In the genomic region with DNA sequence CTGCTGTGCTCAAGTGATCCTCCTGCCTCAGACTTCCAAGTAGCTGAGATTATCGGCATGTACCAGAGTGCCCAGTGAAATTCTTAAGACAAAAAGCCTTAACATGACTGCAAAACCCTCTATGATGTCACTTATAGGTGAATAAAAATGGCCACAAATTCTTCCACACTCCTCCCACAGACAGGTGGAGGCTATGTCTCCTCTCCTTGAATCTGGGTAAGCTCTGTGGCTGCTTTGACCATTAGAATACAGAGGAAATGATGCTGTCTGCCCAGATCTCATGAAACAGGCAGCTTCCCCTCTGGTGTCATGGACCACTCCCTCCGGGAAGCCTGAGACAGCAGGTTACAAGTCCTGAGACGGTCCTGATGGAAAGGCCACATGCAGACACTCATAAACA, we compare ENCODE assay signal across 11 cellular contexts.
A peak's percentile ranks its signal among the peaks of the same experiment; 100 is the strongest.
DNase-seq lines count a peak whose midpoint lies in the region; ATAC-seq, FAIRE-seq and TF ChIP-seq lines count a peak whose summit lies in the region.
"Had no signal": no experiment of that assay in that cellular context is flagged by ENCODE, and none has a peak within 500 bp of the region (broad histone marks: within the 10 kb centered on the region; RNA-seq: fewer than 3 reads in every experiment).

No MANE protein-coding gene starts in this region.

- no peak for TF ChIP-seq EP300 in GM12878 (IDR thresholded peaks at IDR 0.05; ENCODE audit: borderline replicate concordance in 1 of 2, control insufficient read depth in 1 of 2, low read depth in 2 of 2, low read length in 2 of 2)

- H3K4me3 ChIP-seq in HL-60 (replicated peaks; ENCODE audit: insufficient read depth, low read length), result no peak overlapping the region
- no peak overlapping the region for H3K4me3 ChIP-seq in GM12878

- in situ Hi-C loops in GM12878 (cut with MboI), result no loop called here

- H3K36me3 Mint-ChIP-seq in CD14-positive monocyte (no peaks in the 10 kb centered on the region), natural killer cell (no peaks in the 10 kb centered on the region)

- H3K79me2 ChIP-seq in GM12878 (ENCODE audit: control insufficient read depth, insufficient read depth, low read length), result no peaks in the 10 kb centered on the region

- peak overlapping the region; percentile 77 for H3K27ac ChIP-seq in HL-60 (replicated peaks)
- no peak overlapping the region for H3K27ac ChIP-seq in GM12878 (ENCODE audit: control insufficient read depth, insufficient read depth)

- no TSS peak for BruUV-seq in GM12878 (replicated peaks; lab: Mats Ljungman, UMichigan)

- peak overlapping the region; percentile 51 to 81 for H3K4me3 Mint-ChIP-seq in CD14-positive monocyte
- H3K4me3 Mint-ChIP-seq in natural killer cell, result no peak overlapping the region
- H3K4me3 Mint-ChIP-seq: mesothelial cell of epicardium had no signal

- TF ChIP-seq CTCF in CD14-positive monocyte (IDR thresholded peaks at IDR 0.05), result no peak
- TF ChIP-seq CTCF in HL-60 (IDR thresholded peaks at IDR 0.05; ENCODE audit: insufficient read depth, low read length), result no peak
- no peak for TF ChIP-seq CTCF in GM12878 (IDR thresholded peaks at IDR 0.05 in 2 of 3, conservative IDR thresholded peaks at IDR 0.05 in 1 of 3; ENCODE audit: control insufficient read depth in 2 of 3, extremely low read depth in 1 of 3, insufficient read depth in 1 of 3, low read depth in 3 of 3, low read length in 3 of 3)
- no peak for TF ChIP-seq CTCF in natural killer cell (IDR thresholded peaks at IDR 0.05)

- no peaks in the 10 kb centered on the region for H3K27me3 ChIP-seq in HL-60 (ENCODE audit: insufficient read depth, poor library complexity, severe bottlenecking)
- no peaks in the 10 kb centered on the region for H3K27me3 ChIP-seq in GM12878 (replicated peaks in 1 of 2; ENCODE audit: control insufficient read depth in 2 of 2, insufficient read depth in 2 of 2, low read length in 1 of 2)

- H3K36me3 ChIP-seq in GM12878 (ENCODE audit: control insufficient read depth in 2 of 2, insufficient read depth in 2 of 2, low read length in 1 of 2), result no peaks in the 10 kb centered on the region

- H3K9me3 ChIP-seq in GM12878 (replicated peaks; ENCODE audit: control insufficient read depth, insufficient read depth, low read length), result no peaks in the 10 kb centered on the region; the same call in 2 of the 3 replicates

- no peak for TF ChIP-seq POLR2A in GM12878 (IDR thresholded peaks at IDR 0.05; ENCODE audit: low read depth, low read length)

- peaks cover 8% of the 10 kb centered on the region for H3K4me1 ChIP-seq in GM12878 (ENCODE audit: control insufficient read depth, insufficient read depth, low read length)

- POLR2A ChIA-PET in GM12878 (lab: Charles Lee), result interaction anchor here (1.3 kb wide), 1 partner anchor 135 kb away, joined by 3 read pairs; no protein-coding TSS in a partner anchor

- H3K27ac Mint-ChIP-seq in CD14-positive monocyte (peak overlapping the region; percentile 89 to 97 (median 94)), natural killer cell (peak overlapping the region in 1 of 2 donors; percentile 47)
- H3K27ac Mint-ChIP-seq: activated naive CD4-positive, alpha-beta T cell treated with anti-CD3 and anti-CD28 coated beads, Interleukin-2, amount 50 U/mL, for 72 hours had no signal

- intact Hi-C loops in CD14-positive monocyte (cut with micrococcal nuclease), result loop anchor here (2.0 to 5.0 kb wide), 4 partner anchors 59 to 212 kb away; a partner anchor contains a TSS
- intact Hi-C loops in GM12878 (cut with micrococcal nuclease; ENCODE audit: unreplicated experiment), result no loop called here
- intact Hi-C loops in natural killer cell (cut with micrococcal nuclease), result no loop called here

- no peak overlapping the region for H2AFZ ChIP-seq in GM12878 (ENCODE audit: control insufficient read depth, low read depth, low read length)

- FAIRE-seq in GM12878 (lab: Jason Lieb, UNC), result peak; percentile 18

- H3K4me2 ChIP-seq in GM12878 (ENCODE audit: control insufficient read depth, insufficient read depth), result 0 out of 2 replicates have a peak overlapping the region, but pooled peaks have one; percentile 13

- SMC1A ChIA-PET in GM12878 (lab: Charles Lee; ENCODE audit: uncharacterized antibody, unreplicated experiment), result interaction anchor here (0.7 to 3.1 kb wide), 8 partner anchors 12 to 380 kb away, joined by 3 to 15 read pairs (median 6); no protein-coding TSS in a partner anchor

- CTCF ChIA-PET in GM12878 (lab: Yijun Ruan, JAX), result interaction anchor here (0.6 to 10.1 kb wide), 5 partner anchors 32 to 378 kb away, joined by 3 to 204 read pairs (median 3); no protein-coding TSS in a partner anchor

- RAD21 ChIA-PET in GM12878 (lab: Charles Lee; ENCODE audit: unreplicated experiment), result interaction anchor here (0.6 to 1.8 kb wide), 4 partner anchors 28 to 312 kb away, joined by 3 to 14 read pairs (median 5); no protein-coding TSS in a partner anchor

- ATAC-seq in GM12878 (peak; percentile 50), natural killer cell (peak in 2 of 3 donors; percentile 21 to 34), HG03342 (IDR thresholded peaks at IDR 0.05; ENCODE audit: unreplicated experiment) (no peak)

- WGBS in GM12878 (ENCODE audit: insufficient coverage, insufficient replicate concordance, low lambda C conversion rate, missing lambda C conversion rate), result 87% methylated on average over 3 of the region's 3 CpGs

- peaks cover 0 to 2% (median 0%) of the 10 kb centered on the region in 7 donors for H3K9me3 Mint-ChIP-seq in CD14-positive monocyte
- H3K9me3 Mint-ChIP-seq in natural killer cell, result no peaks in the 10 kb centered on the region

- H3K4me1 Mint-ChIP-seq in CD14-positive monocyte (peaks cover 51% of the 10 kb centered on the region), natural killer cell (peaks cover 5 to 8% of the 10 kb centered on the region in 2 donors)

- no peak overlapping the region for H3K9ac ChIP-seq in GM12878 (ENCODE audit: control insufficient read depth, insufficient read depth, low read length)

- H4K20me1 ChIP-seq in GM12878 (ENCODE audit: control insufficient read depth, insufficient read depth), result no peaks in the 10 kb centered on the region

- DNase-seq in CD14-positive monocyte (ENCODE audit: low spot score), result peak; percentile 76
- peak in 1 of 2 experiments; percentile 55 for DNase-seq in HL-60 (ENCODE audit: low read depth in 1 of 2, low spot score in 1 of 2)
- no peak for DNase-seq in GM12878 (ENCODE audit: low read depth, low spot score)
- no peak for DNase-seq in natural killer cell
- DNase-seq in SK-N-DZ (ENCODE audit: low spot score), result no peak
- no peak for DNase-seq in COR-L47 (lab: John Stamatoyannopoulos, UW)
- no peak for DNase-seq in NCI-H2107 (lab: John Stamatoyannopoulos, UW)
- DNase-seq: substantia nigra had no signal

- H3K27me3 Mint-ChIP-seq in CD14-positive monocyte (ENCODE audit: low read depth in 3 of 3), result no peaks in the 10 kb centered on the region
- H3K27me3 Mint-ChIP-seq in natural killer cell (ENCODE audit: low read depth in 2 of 2), result peaks cover 0 to 6% of the 10 kb centered on the region in 2 donors

- TF ChIP-seq RAD21 in GM12878 (IDR thresholded peaks at IDR 0.05; ENCODE audit: insufficient read depth, low read depth, low read length), result no peak

TF ChIP-seq in GM12878, 131 proteins besides CTCF, POLR2A, EP300 and RAD21:
- peak; percentile 25; the same call in 1 of the 2 replicates for TF ChIP-seq ATF7 (IDR thresholded peaks at IDR 0.05; ENCODE audit: low read depth)
- TF ChIP-seq, protein P1, sequence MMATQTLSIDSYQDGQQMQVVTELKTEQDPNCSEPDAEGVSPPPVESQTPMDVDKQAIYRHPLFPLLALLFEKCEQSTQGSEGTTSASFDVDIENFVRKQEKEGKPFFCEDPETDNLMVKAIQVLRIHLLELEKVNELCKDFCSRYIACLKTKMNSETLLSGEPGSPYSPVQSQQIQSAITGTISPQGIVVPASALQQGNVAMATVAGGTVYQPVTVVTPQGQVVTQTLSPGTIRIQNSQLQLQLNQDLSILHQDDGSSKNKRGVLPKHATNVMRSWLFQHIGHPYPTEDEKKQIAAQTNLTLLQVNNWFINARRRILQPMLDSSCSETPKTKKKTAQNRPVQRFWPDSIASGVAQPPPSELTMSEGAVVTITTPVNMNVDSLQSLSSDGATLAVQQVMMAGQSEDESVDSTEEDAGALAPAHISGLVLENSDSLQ (IDR thresholded peaks at IDR 0.05), result no peak

Comparison
In these comparisons a context has a peak if more than half of its experiments do, and no peak if none do; other contexts are left out.
1. intact Hi-C loops: an anchor here in CD14-positive monocyte (2.0 to 5.0 kb wide); none called in GM12878 and natural killer cell.